19 cellular contexts compared by ENCODE assay signal in the genomic region with DNA sequence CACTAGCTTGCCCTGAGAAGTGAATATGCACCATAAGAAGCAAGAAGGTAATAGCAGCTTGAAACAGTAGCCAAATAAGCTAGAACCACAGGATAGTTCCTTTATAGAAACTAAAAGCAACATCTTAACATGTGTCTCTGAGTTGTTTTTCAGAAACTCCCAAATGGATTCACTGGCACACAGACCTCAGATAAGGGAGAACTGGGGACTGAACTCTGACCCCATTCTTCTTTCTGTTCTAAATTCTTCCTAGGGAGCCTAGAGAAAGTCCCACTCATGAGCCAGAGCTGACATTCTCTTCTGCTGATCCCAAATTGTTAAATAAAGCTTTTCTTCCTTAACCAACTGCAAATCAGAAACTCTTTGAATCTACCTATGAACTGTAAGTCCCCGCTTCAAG.
"Had no signal": no experiment of that assay in that cellular context is flagged by ENCODE, and none has a peak within 500 bp of the region (broad histone marks: within the 10 kb centered on the region; RNA-seq: fewer than 3 reads in every experiment).

No MANE protein-coding gene starts in this region.

- H3K27me3 ChIP-seq: adrenal gland, cardiac muscle cell, colonic mucosa, gastrocnemius medialis, heart left ventricle, suprapubic skin, vagina had no signal

- H3K36me3 ChIP-seq: adrenal gland, cardiac muscle cell, colonic mucosa, gastrocnemius medialis, heart left ventricle, lower lobe of right lung, suprapubic skin, vagina, WERI-Rb-1 had no signal

- DNase-seq: activated CD4-positive, alpha-beta T cell treated with anti-CD3 and anti-CD28 coated beads for 1 hour; activated gamma-delta T cell; adrenal gland; colonic mucosa; erythroblast; gastrocnemius medialis; heart left ventricle; lower lobe of right lung; natural killer cell; stimulated activated CD4-positive, alpha-beta T cell treated with anti-CD3 and anti-CD28 coated beads, Interleukin-2, amount 100 ng/mL, for 24 hours; stimulated activated naive CD4-positive, alpha-beta T cell treated with Interleukin-2 at 50 U/mL for 16 hours; T-helper 17 cell; trophoblast cell; WERI-Rb-1 had no signal

- H3K9me3 ChIP-seq: adrenal gland, colonic mucosa, gastrocnemius medialis, heart left ventricle, lower lobe of right lung, suprapubic skin, vagina had no signal

- FAIRE-seq: endometrium had no signal

- H3K4me3 ChIP-seq: adrenal gland, cardiac muscle cell, colonic mucosa, gastrocnemius medialis, heart left ventricle, lower lobe of right lung, suprapubic skin, vagina had no signal

- ATAC-seq: activated naive CD4-positive, alpha-beta T cell treated with anti-CD3 and anti-CD28 coated beads, Interleukin-2, amount 50 U/mL, for 72 hours; gastrocnemius medialis; lower lobe of right lung; natural killer cell; T-helper 17 cell had no signal

- H3K4me1 ChIP-seq: adrenal gland, colonic mucosa, gastrocnemius medialis, lower lobe of right lung, suprapubic skin, vagina had no signal

- H3K27ac ChIP-seq: adrenal gland, cardiac muscle cell, colonic mucosa, gastrocnemius medialis, lower lobe of right lung, suprapubic skin, vagina, WERI-Rb-1 had no signal
